12 cellular contexts compared by ENCODE assay signal in the genomic region with DNA sequence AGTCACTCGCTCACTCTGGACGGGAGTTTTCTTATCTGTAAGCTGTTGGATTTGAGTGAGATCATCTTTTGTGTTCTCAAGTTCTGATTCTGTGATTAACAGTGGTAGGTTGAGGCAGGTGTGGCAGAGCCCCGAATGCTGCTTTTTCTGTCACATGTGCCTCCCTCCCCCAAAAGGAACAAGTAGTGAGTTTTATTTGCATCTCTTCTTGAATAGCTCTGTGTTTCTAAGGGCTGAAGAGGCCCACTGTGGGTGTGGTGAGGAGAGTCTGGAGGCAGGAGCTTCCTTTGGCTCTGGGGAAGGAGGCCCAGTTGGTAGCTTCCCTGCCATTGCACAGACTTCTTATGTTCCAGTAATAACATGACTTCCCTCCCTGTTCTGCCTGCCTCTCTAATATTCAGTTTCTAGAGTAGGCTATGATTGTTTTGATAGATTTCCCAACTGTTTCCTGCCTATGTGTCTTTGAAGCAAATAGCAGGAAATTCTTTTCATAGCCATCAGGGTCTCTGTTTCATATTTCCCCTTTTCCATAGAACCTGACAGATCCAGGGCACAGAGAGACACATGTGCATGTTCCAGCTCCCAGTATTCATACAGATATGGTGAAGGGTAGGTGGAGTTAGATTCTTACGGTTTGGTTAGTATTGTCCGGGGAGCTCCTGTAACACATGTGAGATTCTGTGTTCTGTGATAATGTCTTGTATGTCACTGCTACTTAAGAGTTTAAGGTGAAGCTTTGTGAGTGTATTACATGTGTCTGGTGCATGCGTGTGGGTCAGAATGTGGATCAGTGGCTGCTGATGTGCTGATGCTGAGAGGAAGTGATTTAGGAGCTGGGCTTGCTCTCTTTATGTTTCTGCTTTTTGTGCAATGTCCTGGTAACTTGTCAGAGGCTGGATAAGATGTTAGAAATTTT. TPM values are rescaled to one million over a fixed set of nuclear protein-coding genes. Genes with fewer than 3 reads are reported as not detected.
DNase-seq lines count a peak whose midpoint lies in the region; ATAC-seq and TF ChIP-seq lines count a peak whose summit lies in the region.
"Had no signal": no experiment of that assay in that cellular context is flagged by ENCODE, and none has a peak within 500 bp of the region (broad histone marks: within the 10 kb centered on the region; RNA-seq: fewer than 3 reads in every experiment).

No MANE protein-coding gene starts in this region.

- H3K4me3 Mint-ChIP-seq in brain (no peak overlapping the region), nephron progenitor cell (no peak overlapping the region)

- no peaks in the 10 kb centered on the region for H3K27me3 Mint-ChIP-seq in brain
- no peaks in the 10 kb centered on the region for H3K27me3 Mint-ChIP-seq in nephron progenitor cell (ENCODE audit: low read depth, poor library complexity)

- intact Hi-C loops in body of pancreas (cut with DNase I), result no loop called here

- H3K9me3 ChIP-seq in DOHH2 (ENCODE audit: control insufficient read depth, insufficient read depth, low read length), result no peaks in the 10 kb centered on the region
- no peaks in the 10 kb centered on the region for H3K9me3 ChIP-seq in body of pancreas

- no peaks in the 10 kb centered on the region for H3K36me3 ChIP-seq in DOHH2 (ENCODE audit: control insufficient read depth, low read length)
- no peaks in the 10 kb centered on the region for H3K36me3 ChIP-seq in body of pancreas (replicated peaks in 1 of 2; ENCODE audit: insufficient read depth in 1 of 2, low read depth in 2 of 2)

- H3K9me2 ChIP-seq in DOHH2 (replicated peaks; ENCODE audit: control insufficient read depth, low read length), result no peaks in the 10 kb centered on the region

- peaks cover 20% of the 10 kb centered on the region for H3K4me1 Mint-ChIP-seq in brain
- H3K4me1 Mint-ChIP-seq in nephron progenitor cell, result peaks cover 32% of the 10 kb centered on the region

- no peaks in the 10 kb centered on the region for H3K36me3 Mint-ChIP-seq in brain
- no peaks in the 10 kb centered on the region for H3K36me3 Mint-ChIP-seq in nephron progenitor cell (ENCODE audit: low read depth)

- H3K4me3 ChIP-seq in DOHH2 (ENCODE audit: low read length), result peak overlapping the region; percentile 61
- H3K4me3 ChIP-seq in body of pancreas, result no peak overlapping the region

- TF ChIP-seq CTCF in DOHH2 (IDR thresholded peaks at IDR 0.05; ENCODE audit: low read depth, low read length, poor library complexity, severe bottlenecking) (no peak), brain (conservative IDR thresholded peaks at IDR 0.05) (no peak), nephron progenitor cell (IDR thresholded peaks at IDR 0.05) (no peak), body of pancreas (IDR thresholded peaks at IDR 0.05) (no peak)

- ATAC-seq in HG02759 (IDR thresholded peaks at IDR 0.05; ENCODE audit: unreplicated experiment) (peak; percentile 20), body of pancreas (no peak)
- ATAC-seq: left lobe of liver had no signal

- H3K27ac Mint-ChIP-seq in brain, result peak overlapping the region in 3 of 5 experiments; percentile 4 to 39 (median 19)
- H3K27ac Mint-ChIP-seq in nephron progenitor cell, result peak overlapping the region; percentile 34

- H3K4me1 ChIP-seq in DOHH2 (ENCODE audit: control insufficient read depth, low read length), result peaks cover 96% of the 10 kb centered on the region
- peaks cover 7% of the 10 kb centered on the region for H3K4me1 ChIP-seq in body of pancreas

- TF ChIP-seq POLR2A in body of pancreas (IDR thresholded peaks at IDR 0.05) (no peak), erythroblast (IDR thresholded peaks at IDR 0.05; ENCODE audit: low read length) (no peak)

- peak overlapping the region; percentile 77 for H3K4me2 ChIP-seq in DOHH2 (ENCODE audit: low read length)

- no peaks in the 10 kb centered on the region for H4K20me1 ChIP-seq in DOHH2 (ENCODE audit: control insufficient read depth, insufficient read depth, low read depth, low read length)

- WGBS in body of pancreas, 2 donors, result 66 to 70% methylated on average over 6 of the region's 6 CpGs

- H3K27ac ChIP-seq in DOHH2 (ENCODE audit: low read depth, low read length) (peak overlapping the region; percentile 99), body of pancreas (no peak overlapping the region)

- H3K79me2 ChIP-seq in DOHH2 (ENCODE audit: control insufficient read depth, low read length), result no peaks in the 10 kb centered on the region

- DNase-seq in nephron progenitor cell (no peak), NCI-H2081 (lab: John Stamatoyannopoulos, UW) (no peak), body of pancreas (no peak), erythroblast (lab: John Stamatoyannopoulos, UW) (no peak), kidney tubule cell (ENCODE audit: low spot score) (no peak)
- DNase-seq: activated gamma-delta T cell treated with Interleukin-2 at 50 U/mL for 16 hours, NCI-H187 treated with DMSO at 0.1 percent for 48 hours had no signal

- no peaks in the 10 kb centered on the region for H3K27me3 ChIP-seq in DOHH2 (ENCODE audit: control insufficient read depth, low read length)
- H3K27me3 ChIP-seq in body of pancreas, result no peaks in the 10 kb centered on the region

- no peaks in the 10 kb centered on the region for H3K9me3 Mint-ChIP-seq in brain
- H3K9me3 Mint-ChIP-seq in nephron progenitor cell, result no peaks in the 10 kb centered on the region

- H3F3A ChIP-seq in DOHH2 (ENCODE audit: control insufficient read depth, insufficient read depth), result peaks cover 51% of the 10 kb centered on the region

RNA-seq across cellular contexts. Expression of gene CXCL17, which starts 24.0 kb away (rescaled TPM):
- 1.8 TPM for polyA plus RNA-seq in brain (ENCODE audit: insufficient read depth, low read depth, low replicate concordance)
- total RNA-seq in body of pancreas, result 10 to 100 TPM in 1 of 2 donors, 1 to 10 TPM in 1; 6.3 to 19.2 TPM
- total RNA-seq: left lobe of liver; T-helper 2 cell treated with Interferon-gamma antibody and Interleukin-4, amounts not matched to agents 100 ng/mL and 5 ng/mL, for 36 hours had no signal

RNA-seq across cellular contexts. Expression of gene LIPE, which starts 39.6 kb away (rescaled TPM):
- polyA plus RNA-seq in brain (ENCODE audit: insufficient read depth, low read depth, low replicate concordance), result 74.5 TPM
- 100 to 1,000 TPM in 1 of 2 donors, 1 to 10 TPM in 1; 8.3 to 357 TPM for total RNA-seq in body of pancreas
